Comparison of ENCODE assay signal across 10 cellular contexts in the genomic region with DNA sequence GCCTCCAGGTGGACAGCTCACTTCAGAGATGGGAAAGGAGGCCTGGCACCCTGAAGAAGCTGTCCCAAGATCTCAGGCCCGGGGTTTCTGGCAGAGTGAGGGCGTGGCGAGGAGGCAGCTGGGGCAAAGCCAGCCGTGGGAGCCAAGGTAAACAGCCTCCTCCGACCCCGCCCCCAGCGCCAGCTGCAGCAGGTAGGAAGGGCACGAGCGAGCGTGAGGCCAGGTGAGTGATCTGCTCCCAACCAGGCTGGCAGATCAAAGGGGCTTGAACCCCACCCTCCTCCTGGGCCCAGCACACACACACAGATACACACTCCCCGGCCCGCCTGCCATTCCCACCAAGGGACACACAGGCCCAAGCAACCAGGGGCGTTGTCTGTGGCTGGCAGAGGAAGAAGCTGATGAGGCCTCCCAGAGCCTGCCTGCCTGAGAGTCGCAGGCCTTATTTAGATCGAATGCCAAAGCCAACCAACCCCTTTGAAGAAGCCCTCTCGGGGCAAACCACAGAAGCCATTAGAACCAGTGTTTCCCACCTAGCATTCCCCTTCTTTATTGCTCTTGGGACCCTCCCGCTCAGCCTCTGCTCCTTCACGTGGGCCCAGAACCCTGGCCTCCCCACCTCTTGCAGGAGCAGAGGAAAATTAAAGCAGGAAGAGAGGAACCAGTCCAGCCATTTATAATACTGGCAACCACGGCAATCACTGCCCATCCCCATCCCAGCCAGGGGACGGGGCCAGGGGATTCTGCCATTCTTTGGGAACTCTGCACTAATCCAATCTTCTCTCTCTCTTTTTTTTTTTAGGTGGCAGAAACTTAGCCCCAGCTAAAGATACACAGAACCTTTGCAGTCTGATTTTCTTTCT. TPM values are rescaled to one million over a fixed set of nuclear protein-coding genes. Genes with fewer than 3 reads are reported as not detected.
DNase-seq lines count a peak whose midpoint lies in the region; ATAC-seq and TF ChIP-seq lines count a peak whose summit lies in the region.
"Had no signal": no experiment of that assay in that cellular context is flagged by ENCODE, and none has a peak within 500 bp of the region (broad histone marks: within the 10 kb centered on the region; RNA-seq: fewer than 3 reads in every experiment).

No MANE protein-coding gene starts in this region.

- peak overlapping the region; percentile 82 for H3K4me3 ChIP-seq in left ventricle myocardium inferior
- H3K4me3 ChIP-seq: SK-N-MC had no signal

- ATAC-seq in T-cell (replicated peaks in 1 of 4) (no peak), GM21526 (IDR thresholded peaks at IDR 0.05; ENCODE audit: low FRiP score, unreplicated experiment) (no peak), HG02938 (IDR thresholded peaks at IDR 0.05; ENCODE audit: unreplicated experiment) (no peak)
- ATAC-seq in stimulated activated naive CD8-positive, alpha-beta T cell treated with anti-CD3 and anti-CD28 coated beads, Interleukin-15, amount 100 ng/mL, for 72 hours, result no peak

- DNase-seq in NCI-H1417 (lab: John Stamatoyannopoulos, UW) (peak; percentile 17 to 70 (median 64)), NCI-H1417 treated with DMSO at 0.1 percent for 48 hours (lab: John Stamatoyannopoulos, UW) (no peak), T-cell (peak in 7 of 34 experiments; percentile 26 to 54 (median 38)), left ventricle myocardium inferior (no peak), hepatic stellate cell (ENCODE audit: low spot score) (no peak)
- DNase-seq in stimulated activated naive CD8-positive, alpha-beta T cell treated with anti-CD3 and anti-CD28 coated beads, Interleukin-15, amount 100 ng/mL, for 72 hours, result no peak
- DNase-seq: cerebellar nuclear complex had no signal

- intact Hi-C loops in left ventricle myocardium inferior (cut with micrococcal nuclease), result loop anchor here (10.0 kb wide), 2 partner anchors 65 kb away; no protein-coding TSS in a partner anchor

- peaks cover 0 to 33% of the 10 kb centered on the region in 2 donors for H3K27me3 Mint-ChIP-seq in T-cell
- peaks cover 82% of the 10 kb centered on the region for H3K27me3 Mint-ChIP-seq in stimulated activated naive CD8-positive, alpha-beta T cell treated with anti-CD3 and anti-CD28 coated beads, Interleukin-15, amount 100 ng/mL, for 72 hours

- H3K27ac ChIP-seq in left ventricle myocardium inferior (replicated peaks), result peak overlapping the region; percentile 97
- H3K27ac ChIP-seq: SK-N-MC had no signal

- H3K4me1 Mint-ChIP-seq in T-cell, result peaks cover 68 to 77% (median 76%) of the 10 kb centered on the region in 3 donors
- peaks cover 91% of the 10 kb centered on the region for H3K4me1 Mint-ChIP-seq in stimulated activated naive CD8-positive, alpha-beta T cell treated with anti-CD3 and anti-CD28 coated beads, Interleukin-15, amount 100 ng/mL, for 72 hours

- peaks cover 3% of the 10 kb centered on the region for H3K36me3 Mint-ChIP-seq in T-cell

- peak overlapping the region; percentile 95 to 96 for H3K27ac Mint-ChIP-seq in T-cell
- H3K27ac Mint-ChIP-seq in stimulated activated naive CD8-positive, alpha-beta T cell treated with anti-CD3 and anti-CD28 coated beads, Interleukin-15, amount 100 ng/mL, for 72 hours, result no peak overlapping the region

- H3K36me3 ChIP-seq in left ventricle myocardium inferior, result no peaks in the 10 kb centered on the region

- POLR2A ChIA-PET in T-cell (lab: Charles Lee), result interaction anchor here in 1 of 2 donors (0.5 to 0.6 kb wide), 2 partner anchors 17 to 31 kb away, joined by 3 to 5 read pairs; no protein-coding TSS in a partner anchor

- no peaks in the 10 kb centered on the region for H3K9me3 Mint-ChIP-seq in T-cell
- no peaks in the 10 kb centered on the region for H3K9me3 Mint-ChIP-seq in stimulated activated naive CD8-positive, alpha-beta T cell treated with anti-CD3 and anti-CD28 coated beads, Interleukin-15, amount 100 ng/mL, for 72 hours

- peak overlapping the region; percentile 85 to 97 (median 89) for H3K4me3 Mint-ChIP-seq in T-cell
- peak overlapping the region; percentile 87 to 89 for H3K4me3 Mint-ChIP-seq in stimulated activated naive CD8-positive, alpha-beta T cell treated with anti-CD3 and anti-CD28 coated beads, Interleukin-15, amount 100 ng/mL, for 72 hours

- H3K27me3 ChIP-seq in left ventricle myocardium inferior (ENCODE audit: low read depth), result peaks cover 4% of the 10 kb centered on the region

- H3K9me3 ChIP-seq in left ventricle myocardium inferior (replicated peaks), result no peaks in the 10 kb centered on the region

- H3K4me1 ChIP-seq in left ventricle myocardium inferior, result peaks cover 96% of the 10 kb centered on the region

- CTCF ChIA-PET in T-cell (lab: Charles Lee), result no interaction called here

- TF ChIP-seq CTCF in left ventricle myocardium inferior (IDR thresholded peaks at IDR 0.05; ENCODE audit: borderline replicate concordance), result no peak

RNA-seq across cellular contexts. Expression of gene PDGFB, which starts 5.0 kb away (rescaled TPM):
- total RNA-seq in T-cell (10 to 100 TPM in 2 of 5 donors, 1 to 10 TPM in 3; 2.9 to 18.3 (median 4.6) TPM), left ventricle myocardium inferior (17.2 TPM)

Comparison
In these comparisons a context has a peak if more than half of its experiments do, and no peak if none do; other contexts are left out.
1. DNase-seq: peak in NCI-H1417 (3 of 3); none in NCI-H1417 treated with DMSO at 0.1 percent for 48 hours (single experiment), left ventricle myocardium inferior (single experiment), stimulated activated naive CD8-positive, alpha-beta T cell treated with anti-CD3 and anti-CD28 coated beads, Interleukin-15, amount 100 ng/mL, for 72 hours (0 of 2) and hepatic stellate cell (single experiment).
2. H3K27ac Mint-ChIP-seq: peak in T-cell (2 of 2); none in stimulated activated naive CD8-positive, alpha-beta T cell treated with anti-CD3 and anti-CD28 coated beads, Interleukin-15, amount 100 ng/mL, for 72 hours (0 of 2).